Comparison of ENCODE assay signal across 16 cellular contexts in the genomic region with DNA sequence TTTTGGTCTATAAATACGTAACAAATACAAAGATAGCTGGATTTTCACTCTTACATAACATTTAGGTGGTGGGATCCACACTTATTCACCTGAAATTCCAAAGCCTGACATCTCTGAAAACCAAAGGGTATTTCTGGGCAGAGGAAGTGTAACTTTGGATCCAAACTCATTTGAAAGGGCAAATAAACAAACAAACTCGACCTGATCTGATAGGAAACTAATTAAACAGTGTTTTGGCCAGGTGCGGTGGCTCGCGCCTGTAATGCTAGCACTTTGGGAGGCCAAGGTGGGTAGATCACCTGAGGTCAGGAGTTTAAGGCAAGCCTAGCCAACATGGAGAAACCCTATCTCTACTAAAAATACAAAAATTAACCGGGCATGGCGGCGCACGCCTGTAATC.
DNase-seq lines count a peak whose midpoint lies in the region; TF ChIP-seq lines count a peak whose summit lies in the region.
"Had no signal": no experiment of that assay in that cellular context is flagged by ENCODE, and none has a peak within 500 bp of the region (broad histone marks: within the 10 kb centered on the region; RNA-seq: fewer than 3 reads in every experiment).

No MANE protein-coding gene starts in this region.

- H3K27me3 Mint-ChIP-seq in activated T-cell treated with anti-CD3 and anti-CD28 coated beads, Interleukin-2, amount 50 U/mL, for 24 hours, result no peaks in the 10 kb centered on the region
- H3K27me3 Mint-ChIP-seq in osteocyte (ENCODE audit: unreplicated experiment), result no peaks in the 10 kb centered on the region
- H3K27me3 Mint-ChIP-seq: B cell; CD4-positive, CD25-positive, alpha-beta regulatory T cell had no signal

- no peak for DNase-seq in activated T-cell treated with anti-CD3 and anti-CD28 coated beads, Interleukin-2, amount 50 U/mL, for 24 hours
- no peak for DNase-seq in activated T-cell treated with anti-CD3 and anti-CD28 coated beads, Interleukin-2, amount 50 U/mL, for 1 hour
- no peak for DNase-seq in osteocyte (ENCODE audit: extremely low spot score, unreplicated experiment)
- no peak for DNase-seq in central memory CD4-positive, alpha-beta T cell
- no peak for DNase-seq in stimulated activated CD4-positive, alpha-beta T cell treated with anti-CD3 and anti-CD28 coated beads, Interleukin-2, amount 100 ng/mL, for 24 hours
- DNase-seq: Caco-2; CD4-positive, CD25-positive, alpha-beta regulatory T cell; CD8-positive, alpha-beta T cell; DMS153; DND-41; GOT3; HFFc6 had no signal

- H3K36me3 Mint-ChIP-seq in activated T-cell treated with anti-CD3 and anti-CD28 coated beads, Interleukin-2, amount 50 U/mL, for 24 hours (ENCODE audit: low read depth), result peaks cover 87% of the 10 kb centered on the region
- peaks cover 52% of the 10 kb centered on the region for H3K36me3 Mint-ChIP-seq in osteocyte (ENCODE audit: unreplicated experiment)

- peaks cover 2% of the 10 kb centered on the region for H3K4me1 Mint-ChIP-seq in activated T-cell treated with anti-CD3 and anti-CD28 coated beads, Interleukin-2, amount 50 U/mL, for 24 hours (ENCODE audit: low read depth)
- H3K4me1 Mint-ChIP-seq in osteocyte (ENCODE audit: unreplicated experiment), result peaks cover 18% of the 10 kb centered on the region
- H3K4me1 Mint-ChIP-seq: B cell had no signal

- peak overlapping the region; percentile 22 for H3K27ac Mint-ChIP-seq in activated T-cell treated with anti-CD3 and anti-CD28 coated beads, Interleukin-2, amount 50 U/mL, for 24 hours
- H3K27ac Mint-ChIP-seq in osteocyte (ENCODE audit: unreplicated experiment), result peak overlapping the region; percentile 44
- H3K27ac Mint-ChIP-seq: B cell, HFFc6 had no signal

- H3K9me3 Mint-ChIP-seq in activated T-cell treated with anti-CD3 and anti-CD28 coated beads, Interleukin-2, amount 50 U/mL, for 24 hours, result no peaks in the 10 kb centered on the region
- H3K9me3 Mint-ChIP-seq in osteocyte (ENCODE audit: unreplicated experiment), result no peaks in the 10 kb centered on the region
- H3K9me3 Mint-ChIP-seq: CD4-positive, CD25-positive, alpha-beta regulatory T cell; CD8-positive, alpha-beta T cell; HFFc6 had no signal

- peak overlapping the region; percentile 13; the same call in 1 of the 2 replicates for H3K27ac ChIP-seq in VCaP
- H3K27ac ChIP-seq: 22Rv1, C4-2B had no signal

- H3K4me3 Mint-ChIP-seq in activated T-cell treated with anti-CD3 and anti-CD28 coated beads, Interleukin-2, amount 50 U/mL, for 24 hours, result no peak overlapping the region
- H3K4me3 Mint-ChIP-seq in osteocyte (ENCODE audit: unreplicated experiment), result no peak overlapping the region
- H3K4me3 Mint-ChIP-seq: B cell; CD4-positive, CD25-positive, alpha-beta regulatory T cell; CD8-positive, alpha-beta T cell; HFFc6 had no signal

- TF ChIP-seq CTCF in VCaP (conservative IDR thresholded peaks at IDR 0.05), result no peak
- no peak for TF ChIP-seq CTCF in osteocyte (IDR thresholded peaks at IDR 0.05)
